Comparison of ENCODE assay signal across 42 cellular contexts in genomic region chr2:73314441-73314840, GRCh38. TPM values are rescaled to one million over a fixed set of nuclear protein-coding genes. Genes with fewer than 3 reads are reported as not detected.
"Had no signal": no experiment of that assay in that cellular context is flagged by ENCODE, and none has a peak within 500 bp of the region (broad histone marks: within the 10 kb centered on the region; RNA-seq: fewer than 3 reads in every experiment).

No MANE protein-coding gene starts in this region.

- H3K4me1 ChIP-seq: adrenal gland, ascending aorta, body of pancreas, breast epithelium had no signal

- H3K9me3 Mint-ChIP-seq: activated naive CD4-positive, alpha-beta T cell treated with anti-CD3 and anti-CD28 coated beads for 36 hours; activated naive CD4-positive, alpha-beta T cell treated with anti-CD3 and anti-CD28 coated beads, Interleukin-2, amount 10 ng/mL, durations not matched to agents 7 days and 5 days; activated naive CD4-positive, alpha-beta T cell treated with anti-CD3 and anti-CD28 coated beads, Interleukin-2, amount 50 U/mL, for 24 hours; activated naive CD4-positive, alpha-beta T cell treated with anti-CD3 and anti-CD28 coated beads, Interleukin-2, amount 50 U/mL, for 72 hours; activated naive CD8-positive, alpha-beta T cell treated with anti-CD3 and anti-CD28 coated beads, Interleukin-2, amount 10 ng/mL, durations not matched to agents 7 days and 5 days; activated T-cell treated with anti-CD3 and anti-CD28 coated beads, Interleukin-2, amount 50 U/mL, for 24 hours; activated T-cell treated with anti-CD3 and anti-CD28 coated beads, Interleukin-2, amount 50 U/mL, for 72 hours; activated T-helper 1 cell treated with anti-CD3 and anti-CD28 coated beads, Interleukin-12 subunit alpha, Interleukin-12 subunit beta, Interleukin-2, Interleukin-4 antibody, amounts not matched to agents 30 ng/mL and 10 ng/mL and 1 ng/mL, durations not matched to agents 14 hours and 24 hours and 36 hours; activated T-helper 2 cell treated with anti-CD3 and anti-CD28 coated beads, Interferon-gamma antibody, Interleukin-2, Interleukin-4, amounts not matched to agents 10 μg/mL and 5 μg/mL and 100 μg/mL, durations not matched to agents 14 hours and 24 hours and 36 hours; brain; central memory CD8-positive, alpha-beta T cell had no signal

- H3K4me3 Mint-ChIP-seq: activated naive CD4-positive, alpha-beta T cell treated with anti-CD3 and anti-CD28 coated beads for 36 hours; activated naive CD4-positive, alpha-beta T cell treated with anti-CD3 and anti-CD28 coated beads, Interleukin-2, amount 10 ng/mL, durations not matched to agents 7 days and 5 days; activated naive CD4-positive, alpha-beta T cell treated with anti-CD3 and anti-CD28 coated beads, Interleukin-2, amount 50 U/mL, for 24 hours; activated naive CD8-positive, alpha-beta T cell; activated naive CD8-positive, alpha-beta T cell treated with anti-CD3 and anti-CD28 coated beads for 36 hours; activated naive CD8-positive, alpha-beta T cell treated with anti-CD3 and anti-CD28 coated beads, Interleukin-2, amount 10 ng/mL, durations not matched to agents 7 days and 5 days; activated naive CD8-positive, alpha-beta T cell treated with anti-CD3 and anti-CD28 coated beads, Interleukin-2, amount 50 U/mL, for 24 hours; activated T-cell treated with anti-CD3 and anti-CD28 coated beads, Interleukin-2, amount 50 U/mL, for 24 hours; activated T-cell treated with anti-CD3 and anti-CD28 coated beads, Interleukin-2, amount 50 U/mL, for 4 hours; activated T-cell treated with anti-CD3 and anti-CD28 coated beads, Interleukin-2, amount 50 U/mL, for 72 hours; activated T-helper 1 cell treated with anti-CD3 and anti-CD28 coated beads, Interleukin-12 subunit alpha, Interleukin-12 subunit beta, Interleukin-2, Interleukin-4 antibody, amounts not matched to agents 30 ng/mL and 10 ng/mL and 1 ng/mL, durations not matched to agents 14 hours and 24 hours and 36 hours; activated T-helper 17 cell treated with anti-CD3 and anti-CD28 coated beads, Interleukin-2, amount 50 U/mL, for 72 hours; brain; central memory CD8-positive, alpha-beta T cell had no signal

- H3K27me3 ChIP-seq: ascending aorta, body of pancreas, breast epithelium had no signal

- H3K36me3 ChIP-seq: adrenal gland, ascending aorta, brain microvascular endothelial cell, breast epithelium, cardiac muscle cell had no signal

- H3K27ac Mint-ChIP-seq: activated naive CD4-positive, alpha-beta T cell treated with anti-CD3 and anti-CD28 coated beads for 36 hours; activated naive CD4-positive, alpha-beta T cell treated with anti-CD3 and anti-CD28 coated beads, Interleukin-2, amount 10 ng/mL, durations not matched to agents 7 days and 5 days; activated naive CD4-positive, alpha-beta T cell treated with anti-CD3 and anti-CD28 coated beads, Interleukin-2, amount 50 U/mL, for 24 hours; activated naive CD4-positive, alpha-beta T cell treated with anti-CD3 and anti-CD28 coated beads, Interleukin-2, amount 50 U/mL, for 72 hours; activated naive CD8-positive, alpha-beta T cell; activated naive CD8-positive, alpha-beta T cell treated with anti-CD3 and anti-CD28 coated beads for 36 hours; activated naive CD8-positive, alpha-beta T cell treated with anti-CD3 and anti-CD28 coated beads, Interleukin-2, amount 10 ng/mL, durations not matched to agents 7 days and 5 days; activated naive CD8-positive, alpha-beta T cell treated with anti-CD3 and anti-CD28 coated beads, Interleukin-2, amount 50 U/mL, for 24 hours; activated T-cell treated with anti-CD3 and anti-CD28 coated beads, Interleukin-2, amount 50 U/mL, for 24 hours; activated T-cell treated with anti-CD3 and anti-CD28 coated beads, Interleukin-2, amount 50 U/mL, for 72 hours; activated T-helper 1 cell treated with anti-CD3 and anti-CD28 coated beads, Interleukin-12 subunit alpha, Interleukin-12 subunit beta, Interleukin-2, Interleukin-4 antibody, amounts not matched to agents 30 ng/mL and 10 ng/mL and 1 ng/mL, durations not matched to agents 14 hours and 24 hours and 36 hours; activated T-helper 17 cell treated with anti-CD3 and anti-CD28 coated beads, Interleukin-2, amount 50 U/mL, for 72 hours; activated T-helper 2 cell treated with anti-CD3 and anti-CD28 coated beads, Interferon-gamma antibody, Interleukin-2, Interleukin-4, amounts not matched to agents 10 μg/mL and 5 μg/mL and 100 μg/mL, durations not matched to agents 14 hours and 24 hours and 36 hours; brain had no signal

- H3K9me3 ChIP-seq: adrenal gland, ascending aorta, body of pancreas, breast epithelium had no signal

- H3K27ac ChIP-seq: adrenal gland, ascending aorta, body of pancreas, brain microvascular endothelial cell, breast epithelium, cardiac muscle cell had no signal

- DNase-seq: activated effector memory CD4-positive, alpha-beta T cell treated with anti-CD3 and anti-CD28 coated beads, Interleukin-2, amount 50 U/mL, for 16 hours; activated effector memory CD4-positive, alpha-beta T cell treated with Interleukin-2 at 50 U/mL for 16 hours; activated gamma-delta T cell; activated gamma-delta T cell treated with Interleukin-2 at 50 U/mL for 16 hours; activated naive CD4-positive, alpha-beta T cell; activated naive CD4-positive, alpha-beta T cell treated with anti-CD3 and anti-CD28 coated beads for 36 hours; activated naive CD4-positive, alpha-beta T cell treated with anti-CD3 and anti-CD28 coated beads, Interleukin-2, amount 10 ng/mL, durations not matched to agents 7 days and 5 days; activated naive CD4-positive, alpha-beta T cell treated with anti-CD3 and anti-CD28 coated beads, Interleukin-2, amount 50 U/mL, for 16 hours; activated naive CD4-positive, alpha-beta T cell treated with Interleukin-2 at 50 U/mL for 16 hours; activated naive CD8-positive, alpha-beta T cell treated with anti-CD3 and anti-CD28 coated beads for 36 hours; activated naive CD8-positive, alpha-beta T cell treated with anti-CD3 and anti-CD28 coated beads, Interleukin-2, amount 10 ng/mL, durations not matched to agents 7 days and 5 days; activated naive CD8-positive, alpha-beta T cell treated with anti-CD3 and anti-CD28 coated beads, Interleukin-2, amount 50 U/mL, for 24 hours; activated T-cell treated with anti-CD3 and anti-CD28 coated beads, Interleukin-2, amount 50 U/mL, for 1 hour; activated T-cell treated with anti-CD3 and anti-CD28 coated beads, Interleukin-2, amount 50 U/mL, for 24 hours; activated T-cell treated with anti-CD3 and anti-CD28 coated beads, Interleukin-2, amount 50 U/mL, for 4 hours; activated T-cell treated with anti-CD3 and anti-CD28 coated beads, Interleukin-2, amount 50 U/mL, for 48 hours; activated T-cell treated with anti-CD3 and anti-CD28 coated beads, Interleukin-2, amount 50 U/mL, for 72 hours; adrenal gland; amniotic stem cell; amygdala; anterior cingulate cortex; aorta; body of pancreas; brain microvascular endothelial cell; caudate nucleus; central memory CD4-positive, alpha-beta T cell; cerebellar nuclear complex had no signal

- H3K36me3 Mint-ChIP-seq: activated naive CD4-positive, alpha-beta T cell treated with anti-CD3 and anti-CD28 coated beads, Interleukin-2, amount 10 ng/mL, durations not matched to agents 7 days and 5 days; activated naive CD4-positive, alpha-beta T cell treated with anti-CD3 and anti-CD28 coated beads, Interleukin-2, amount 50 U/mL, for 24 hours; activated naive CD4-positive, alpha-beta T cell treated with anti-CD3 and anti-CD28 coated beads, Interleukin-2, amount 50 U/mL, for 72 hours; activated naive CD8-positive, alpha-beta T cell; activated naive CD8-positive, alpha-beta T cell treated with anti-CD3 and anti-CD28 coated beads for 36 hours; activated naive CD8-positive, alpha-beta T cell treated with anti-CD3 and anti-CD28 coated beads, Interleukin-2, amount 10 ng/mL, durations not matched to agents 7 days and 5 days; brain had no signal

- H3K4me1 Mint-ChIP-seq: activated naive CD4-positive, alpha-beta T cell treated with anti-CD3 and anti-CD28 coated beads, Interleukin-2, amount 10 ng/mL, durations not matched to agents 7 days and 5 days; activated naive CD4-positive, alpha-beta T cell treated with anti-CD3 and anti-CD28 coated beads, Interleukin-2, amount 50 U/mL, for 24 hours; activated naive CD8-positive, alpha-beta T cell treated with anti-CD3 and anti-CD28 coated beads for 36 hours; activated naive CD8-positive, alpha-beta T cell treated with anti-CD3 and anti-CD28 coated beads, Interleukin-2, amount 10 ng/mL, durations not matched to agents 7 days and 5 days; activated naive CD8-positive, alpha-beta T cell treated with anti-CD3 and anti-CD28 coated beads, Interleukin-2, amount 50 U/mL, for 24 hours; activated T-helper 17 cell treated with anti-CD3 and anti-CD28 coated beads, Interleukin-2, amount 50 U/mL, for 72 hours; brain; central memory CD8-positive, alpha-beta T cell had no signal

- H3K4me3 ChIP-seq: adrenal gland, ascending aorta, body of pancreas, breast epithelium, cardiac muscle cell had no signal

RNA-seq across cellular contexts. Expression of gene EGR4, which starts 21.1 kb away (rescaled TPM):
- total RNA-seq: activated naive CD8-positive, alpha-beta T cell treated with anti-CD3 and anti-CD28 coated beads, Interleukin-2, amount 10 ng/mL, durations not matched to agents 7 days and 5 days; aorta; ascending aorta; astrocyte; body of pancreas; breast epithelium; bronchial epithelial cell; cardiac septum; chondrocyte had no signal
